ENCODE assay signal across 10 cellular contexts in genomic region chr2:150425121-150425559, GRCh38.
DNase-seq lines count a peak whose midpoint lies in the region; ATAC-seq and TF ChIP-seq lines count a peak whose summit lies in the region.
"Had no signal": no experiment of that assay in that cellular context is flagged by ENCODE, and none has a peak within 500 bp of the region (broad histone marks: within the 10 kb centered on the region; RNA-seq: fewer than 3 reads in every experiment).

No MANE protein-coding gene starts in this region.

- H3K36me3 ChIP-seq in BE2C: no peaks in the 10 kb centered on the region

- no peaks in the 10 kb centered on the region for H3K9me3 Mint-ChIP-seq in WTC11
- H3K9me3 Mint-ChIP-seq in stimulated activated memory B cell treated with anti-CD40 and anti-IgM and Interleukin-4, amounts not matched to agents 10 μg/mL and 1 μg/mL and 100 μg/mL, for 72 hours: peaks cover 8% of the 10 kb centered on the region
- H3K9me3 Mint-ChIP-seq: activated B cell treated with CpG ODN at 0.5 μM for 24 hours had no signal

- peak; percentile 46 for DNase-seq in BE2C
- peak; percentile 52 for DNase-seq in WTC11 (ENCODE audit: low spot score)
- peak; percentile 48 for DNase-seq in fibroblast of villous mesenchyme (ENCODE audit: low read depth)
- DNase-seq in medulla oblongata (ENCODE audit: extremely low spot score): peak; percentile 27
- DNase-seq in superior temporal gyrus (ENCODE audit: extremely low spot score): no peak
- DNase-seq in HT-29 (ENCODE audit: low spot score): no peak
- DNase-seq: activated B cell treated with CpG ODN at 0.5 μM for 24 hours; stimulated activated naive CD4-positive, alpha-beta T cell treated with Interleukin-2 at 50 U/mL for 16 hours had no signal

- POLR2A ChIA-PET in WTC11 (lab: Charles Lee): no interaction called here

- 0 out of 2 replicates have a peak, but pooled peaks cover 6% of the 10 kb centered on the region for H3K4me1 ChIP-seq in BE2C

- no peaks in the 10 kb centered on the region for H3K36me3 Mint-ChIP-seq in WTC11
- no peaks in the 10 kb centered on the region for H3K36me3 Mint-ChIP-seq in stimulated activated memory B cell treated with anti-CD40 and anti-IgM and Interleukin-4, amounts not matched to agents 10 μg/mL and 1 μg/mL and 100 μg/mL, for 72 hours

- no peaks in the 10 kb centered on the region for H3K9me3 ChIP-seq in BE2C

- H3K27me3 Mint-ChIP-seq in WTC11 (ENCODE audit: low read depth): no peaks in the 10 kb centered on the region
- no peaks in the 10 kb centered on the region for H3K27me3 Mint-ChIP-seq in stimulated activated memory B cell treated with anti-CD40 and anti-IgM and Interleukin-4, amounts not matched to agents 10 μg/mL and 1 μg/mL and 100 μg/mL, for 72 hours
- H3K27me3 Mint-ChIP-seq: activated B cell treated with CpG ODN at 0.5 μM for 24 hours had no signal

- TF ChIP-seq CTCF in BE2C (IDR thresholded peaks at IDR 0.05; ENCODE audit: low read depth, low read length) (peak; percentile 66), WTC11 (IDR thresholded peaks at IDR 0.05) (no peak), fibroblast of villous mesenchyme (IDR thresholded peaks at IDR 0.05; ENCODE audit: insufficient read depth, low read depth, low read length) (peak; percentile 43)

- no peaks in the 10 kb centered on the region for H3K27me3 ChIP-seq in BE2C

- no peak overlapping the region for H3K4me3 Mint-ChIP-seq in WTC11
- H3K4me3 Mint-ChIP-seq in stimulated activated memory B cell treated with anti-CD40 and anti-IgM and Interleukin-4, amounts not matched to agents 10 μg/mL and 1 μg/mL and 100 μg/mL, for 72 hours: no peak overlapping the region
- H3K4me3 Mint-ChIP-seq: activated B cell treated with CpG ODN at 0.5 μM for 24 hours had no signal

- H3K4me1 Mint-ChIP-seq in WTC11: peaks cover 45% of the 10 kb centered on the region
- no peaks in the 10 kb centered on the region for H3K4me1 Mint-ChIP-seq in stimulated activated memory B cell treated with anti-CD40 and anti-IgM and Interleukin-4, amounts not matched to agents 10 μg/mL and 1 μg/mL and 100 μg/mL, for 72 hours
- H3K4me1 Mint-ChIP-seq: activated B cell treated with CpG ODN at 0.5 μM for 24 hours had no signal

- peak; percentile 92 for ATAC-seq in WTC11
- ATAC-seq in GM18511 (IDR thresholded peaks at IDR 0.05; ENCODE audit: unreplicated experiment): no peak
- ATAC-seq in stimulated activated memory B cell treated with anti-CD40 and anti-IgM and Interleukin-4, amounts not matched to agents 10 μg/mL and 1 μg/mL and 100 μg/mL, for 72 hours: no peak

- CTCF ChIA-PET in WTC11 (lab: Charles Lee): interaction anchor here (0.6 to 1.6 kb wide), 6 partner anchors 10 to 814 kb away, joined by 3 to 5 read pairs (median 4); no protein-coding TSS in a partner anchor

- H3K4me3 ChIP-seq in BE2C (ENCODE audit: low read depth, low read length): no peak overlapping the region
- no peak overlapping the region for H3K4me3 ChIP-seq in fibroblast of villous mesenchyme (ENCODE audit: low read depth, low read length)

- no peak overlapping the region for H3K27ac Mint-ChIP-seq in WTC11
- no peak overlapping the region for H3K27ac Mint-ChIP-seq in stimulated activated memory B cell treated with anti-CD40 and anti-IgM and Interleukin-4, amounts not matched to agents 10 μg/mL and 1 μg/mL and 100 μg/mL, for 72 hours
- H3K27ac Mint-ChIP-seq: activated B cell treated with CpG ODN at 0.5 μM for 24 hours had no signal

TF ChIP-seq in WTC11, 78 proteins besides CTCF, POLR2A, EP300 and RAD21:
- TF ChIP-seq SMAD4 (CRISPR knock-in tag; IDR thresholded peaks at IDR 0.05) (no peak), ZNF425 (CRISPR knock-in tag; conservative IDR thresholded peaks at IDR 0.05) (no peak), ZNF219 (CRISPR knock-in tag; IDR thresholded peaks at IDR 0.05; ENCODE audit: borderline replicate concordance) (no peak), ZNF396 (CRISPR knock-in tag; IDR thresholded peaks at IDR 0.05; ENCODE audit: borderline replicate concordance) (no peak), ZNF512 (CRISPR knock-in tag; IDR thresholded peaks at IDR 0.05; ENCODE audit: borderline replicate concordance) (no peak), ATF3 (CRISPR knock-in tag; conservative IDR thresholded peaks at IDR 0.05) (no peak), TEAD4 (CRISPR knock-in tag; IDR thresholded peaks at IDR 0.05) (no peak), CBFB (CRISPR knock-in tag; IDR thresholded peaks at IDR 0.05; ENCODE audit: low read depth) (no peak), TCF7 (CRISPR knock-in tag; IDR thresholded peaks at IDR 0.05; ENCODE audit: low read depth) (no peak), GTF2I (CRISPR knock-in tag; conservative IDR thresholded peaks at IDR 0.05) (no peak), RELA (CRISPR knock-in tag; IDR thresholded peaks at IDR 0.05; ENCODE audit: borderline replicate concordance) (no peak), CREB1 (CRISPR knock-in tag; IDR thresholded peaks at IDR 0.05) (no peak), JUN (CRISPR knock-in tag; IDR thresholded peaks at IDR 0.05) (no peak)
- TF ChIP-seq, protein P1, sequence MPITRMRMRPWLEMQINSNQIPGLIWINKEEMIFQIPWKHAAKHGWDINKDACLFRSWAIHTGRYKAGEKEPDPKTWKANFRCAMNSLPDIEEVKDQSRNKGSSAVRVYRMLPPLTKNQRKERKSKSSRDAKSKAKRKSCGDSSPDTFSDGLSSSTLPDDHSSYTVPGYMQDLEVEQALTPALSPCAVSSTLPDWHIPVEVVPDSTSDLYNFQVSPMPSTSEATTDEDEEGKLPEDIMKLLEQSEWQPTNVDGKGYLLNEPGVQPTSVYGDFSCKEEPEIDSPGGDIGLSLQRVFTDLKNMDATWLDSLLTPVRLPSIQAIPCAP (CRISPR knock-in tag; IDR thresholded peaks at IDR 0.05): no peak

Comparison
In these comparisons a context has a peak if more than half of its experiments do, and no peak if none do; other contexts are left out.
1. DNase-seq: peak in BE2C (single experiment), WTC11 (single experiment), fibroblast of villous mesenchyme (single experiment) and medulla oblongata (single experiment); none in superior temporal gyrus (single experiment) and HT-29 (single experiment).